In genomic region chr14:21264025-21264801, GRCh38 we compare ENCODE assay signal across 8 cellular contexts. TPM values are rescaled to one million over a fixed set of nuclear protein-coding genes. Genes with fewer than 3 reads are reported as not detected.
A peak's percentile ranks its signal among the peaks of the same experiment; 100 is the strongest.
DNase-seq lines count a peak whose midpoint lies in the region; ATAC-seq, FAIRE-seq and TF ChIP-seq lines count a peak whose summit lies in the region.

No MANE protein-coding gene starts in this region.

- intact Hi-C loops in OCI-LY7 (cut with micrococcal nuclease; ENCODE audit: unreplicated experiment) (no loop called here), left colon (cut with DNase I, micrococcal nuclease) (no loop called here)

- H2BK20ac ChIP-seq in H1 (ENCODE audit: low read length): no peak overlapping the region

- H2BK5ac ChIP-seq in H1 (ENCODE audit: low read depth, low read length): no peak overlapping the region

- CTCF ChIA-PET in activated CD4-positive, alpha-beta T cell treated with anti-CD3 and anti-CD28 coated beads, Interleukin-2, amount 10 ng/mL, durations not matched to agents 7 days and 5 days (lab: Charles Lee): interaction anchor here (0.6 to 1.9 kb wide), 4 partner anchors 10 to 62 kb away, joined by 3 to 5 read pairs (median 4); no protein-coding TSS in a partner anchor
- CTCF ChIA-PET in OCI-LY7 (lab: Charles Lee; ENCODE audit: unreplicated experiment): no interaction called here
- CTCF ChIA-PET in H1 (lab: Charles Lee; ENCODE audit: partially characterized antibody): interaction anchor here (0.8 to 1.6 kb wide), 5 partner anchors 7 to 83 kb away, joined by 3 to 5 read pairs (median 4); no protein-coding TSS in a partner anchor

- TF ChIP-seq RAD21 in H1 (IDR thresholded peaks at IDR 0.05 in 1 of 2, conservative IDR thresholded peaks at IDR 0.05 in 1 of 2; ENCODE audit: low read depth in 2 of 2, low read length in 2 of 2): no peak

- no peak overlapping the region for H2AFZ ChIP-seq in OCI-LY7 (ENCODE audit: low read length)
- no peak overlapping the region for H2AFZ ChIP-seq in H1 (ENCODE audit: low read length)

- H3K9me3 ChIP-seq in OCI-LY7 (ENCODE audit: low read length): no peaks in the 10 kb centered on the region
- H3K9me3 ChIP-seq in H1 (ENCODE audit: insufficient read depth in 2 of 2, low read depth in 1 of 2, low read length in 1 of 2): no peaks in the 10 kb centered on the region

- no peak overlapping the region for H2AK5ac ChIP-seq in H1 (ENCODE audit: low read depth, low read length)

- H2BK15ac ChIP-seq in H1 (ENCODE audit: low read length): no peak overlapping the region

- no peaks in the 10 kb centered on the region for H3K27me3 ChIP-seq in H1 (replicated peaks in 1 of 4; ENCODE audit: control insufficient read depth in 3 of 4, extremely low read depth in 1 of 4, insufficient read depth in 3 of 4, low read length in 3 of 4)

- no peak for TF ChIP-seq EP300 in H1 (IDR thresholded peaks at IDR 0.05; ENCODE audit: borderline replicate concordance in 1 of 2, low read depth in 2 of 2, low read length in 2 of 2)

- no peaks in the 10 kb centered on the region for H3K9me3 Mint-ChIP-seq in activated CD4-positive, alpha-beta T cell treated with anti-CD3 and anti-CD28 coated beads, Interleukin-2, amount 10 ng/mL, durations not matched to agents 7 days and 5 days
- no peaks in the 10 kb centered on the region for H3K9me3 Mint-ChIP-seq in progenitor cell of endocrine pancreas (ENCODE audit: low read depth)

- H3K4me1 ChIP-seq in OCI-LY7 (ENCODE audit: insufficient read depth, low read length, poor library complexity, severe bottlenecking) (peaks cover 55% of the 10 kb centered on the region), H1 (replicated peaks in 1 of 4; ENCODE audit: control insufficient read depth in 3 of 4, insufficient read depth in 4 of 4, low read length in 3 of 4) (peaks cover 3 to 7% (median 5%) of the 10 kb centered on the region in 4 experiments; a peak in 5 of 7 replicates)

- ATAC-seq in HG02763 (IDR thresholded peaks at IDR 0.05; ENCODE audit: unreplicated experiment): peak; percentile 55
- no peak for ATAC-seq in left colon

- H3K4me1 Mint-ChIP-seq in activated CD4-positive, alpha-beta T cell treated with anti-CD3 and anti-CD28 coated beads, Interleukin-2, amount 10 ng/mL, durations not matched to agents 7 days and 5 days: peaks cover 69% of the 10 kb centered on the region
- H3K4me1 Mint-ChIP-seq in progenitor cell of endocrine pancreas (ENCODE audit: low read depth): peaks cover 48% of the 10 kb centered on the region

- TF ChIP-seq POLR2A in H1 (IDR thresholded peaks at IDR 0.05; ENCODE audit: control extremely low read depth in 1 of 2, low read depth in 2 of 2, low read length in 2 of 2): no peak; a peak in 1 of 3 replicates

- no peak overlapping the region for H3K18ac ChIP-seq in H1 (ENCODE audit: extremely low read depth, low read length)

- H3K27ac Mint-ChIP-seq in activated CD4-positive, alpha-beta T cell treated with anti-CD3 and anti-CD28 coated beads, Interleukin-2, amount 10 ng/mL, durations not matched to agents 7 days and 5 days: peak overlapping the region; percentile 87
- peak overlapping the region; percentile 81 for H3K27ac Mint-ChIP-seq in progenitor cell of endocrine pancreas

- H4K8ac ChIP-seq in H1 (ENCODE audit: extremely low read depth, insufficient read depth, low read length): no peak overlapping the region

- POLR2A ChIA-PET in activated CD4-positive, alpha-beta T cell treated with anti-CD3 and anti-CD28 coated beads, Interleukin-2, amount 10 ng/mL, durations not matched to agents 7 days and 5 days (lab: Charles Lee): no interaction called here
- POLR2A ChIA-PET in OCI-LY7 (lab: Charles Lee): interaction anchor here (0.5 to 2.1 kb wide), 11 partner anchors 9 to 194 kb away, joined by 3 to 23 read pairs (median 4); partner anchors contain the start of gene RPGRIP1
- POLR2A ChIA-PET in H1 (lab: Charles Lee; ENCODE audit: partially characterized antibody): interaction anchor here (0.6 to 17.3 kb wide), 39 partner anchors 10 to 736 kb away, joined by 3 to 836 read pairs (median 5); partner anchors contain the start of genes ARHGEF40, METTL3 and SUPT16H

- H2BK120ac ChIP-seq in H1 (replicated peaks; ENCODE audit: low read depth, low read length): no peak overlapping the region

- TF ChIP-seq CTCF in OCI-LY7 (conservative IDR thresholded peaks at IDR 0.05; ENCODE audit: low read length) (no peak), H1 (IDR thresholded peaks at IDR 0.05; ENCODE audit: control extremely low read depth in 1 of 3, insufficient read depth in 1 of 3, low read depth in 1 of 3, low read length in 3 of 3) (no peak), progenitor cell of endocrine pancreas (IDR thresholded peaks at IDR 0.05; ENCODE audit: unreplicated experiment) (no peak)

- 75% methylated on average over 4 of the region's 4 CpGs; no CpG with 5 or more reads in 1 of the 2 experiments for WGBS in H1 (ENCODE audit: extremely low coverage in 1 of 2, insufficient coverage in 1 of 2, insufficient read length in 1 of 2, insufficient replicate concordance in 2 of 2, low coverage in 1 of 2, low lambda C conversion rate in 2 of 2, missing lambda C conversion rate in 1 of 2), 2 experiments

- no peaks in the 10 kb centered on the region for H3K27me3 Mint-ChIP-seq in activated CD4-positive, alpha-beta T cell treated with anti-CD3 and anti-CD28 coated beads, Interleukin-2, amount 10 ng/mL, durations not matched to agents 7 days and 5 days
- H3K27me3 Mint-ChIP-seq in progenitor cell of endocrine pancreas: no peaks in the 10 kb centered on the region

- H3K9me2 ChIP-seq in OCI-LY7 (ENCODE audit: insufficient read depth, low read length): no peaks in the 10 kb centered on the region

- peaks cover 84% of the 10 kb centered on the region for H3K36me3 Mint-ChIP-seq in activated CD4-positive, alpha-beta T cell treated with anti-CD3 and anti-CD28 coated beads, Interleukin-2, amount 10 ng/mL, durations not matched to agents 7 days and 5 days (ENCODE audit: low read depth)
- peaks cover 54% of the 10 kb centered on the region for H3K36me3 Mint-ChIP-seq in progenitor cell of endocrine pancreas (ENCODE audit: insufficient read depth)

- peak overlapping the region; percentile 95 for H3K4me3 ChIP-seq in OCI-LY7 (ENCODE audit: low read depth, low read length, poor library complexity, severe bottlenecking)
- peak overlapping the region in 2 of 4 experiments; percentile 7 to 99; a peak in 3 of 8 replicates for H3K4me3 ChIP-seq in H1 (ENCODE audit: extremely low read depth in 1 of 4, insufficient read depth in 2 of 4, low read depth in 3 of 4, low read length in 4 of 4)

- H3K79me2 ChIP-seq in OCI-LY7 (ENCODE audit: insufficient read depth, low read depth, low read length): peaks cover 100% of the 10 kb centered on the region
- H3K79me2 ChIP-seq in H1 (ENCODE audit: control insufficient read depth in 1 of 2, insufficient read depth in 2 of 2, low read length in 2 of 2): peaks cover 83 to 99% of the 10 kb centered on the region in 2 experiments

- H3K23ac ChIP-seq in H1 (ENCODE audit: insufficient read length): no peak overlapping the region

- H3K4me3 Mint-ChIP-seq in activated CD4-positive, alpha-beta T cell treated with anti-CD3 and anti-CD28 coated beads, Interleukin-2, amount 10 ng/mL, durations not matched to agents 7 days and 5 days: peak overlapping the region; percentile 100
- H3K4me3 Mint-ChIP-seq in progenitor cell of endocrine pancreas (ENCODE audit: low read depth): peak overlapping the region; percentile 100

- H3K23me2 ChIP-seq in H1 (ENCODE audit: low read depth, low read length): no peaks in the 10 kb centered on the region; the same call in 1 of the 2 replicates

- H3K4me2 ChIP-seq in OCI-LY7 (ENCODE audit: low read length): peak overlapping the region; percentile 89
- H3K4me2 ChIP-seq in H1 (ENCODE audit: insufficient read depth in 1 of 2, low read depth in 2 of 2, low read length in 2 of 2): peak overlapping the region; percentile 66 to 83

- peaks cover 80% of the 10 kb centered on the region for H4K20me1 ChIP-seq in OCI-LY7 (ENCODE audit: insufficient read depth, low read length)
- H4K20me1 ChIP-seq in H1 (replicated peaks in 1 of 2; ENCODE audit: control insufficient read depth in 1 of 2, insufficient read depth in 2 of 2, low read length in 2 of 2): peaks cover 48 to 60% of the 10 kb centered on the region in 2 experiments

- no peaks in the 10 kb centered on the region for H3K79me1 ChIP-seq in H1 (ENCODE audit: low read depth, low read length)

- peaks cover 98% of the 10 kb centered on the region for H3K36me3 ChIP-seq in OCI-LY7 (ENCODE audit: insufficient read depth, low read length)
- peaks cover 28 to 91% (median 63%) of the 10 kb centered on the region in 4 experiments for H3K36me3 ChIP-seq in H1 (ENCODE audit: control insufficient read depth in 2 of 4, insufficient read depth in 4 of 4, low read length in 3 of 4)

- H3K27ac ChIP-seq in OCI-LY7 (ENCODE audit: low read depth, low read length, poor library complexity, severe bottlenecking) (no peak overlapping the region), H1 (ENCODE audit: low read depth, low read length) (no peak overlapping the region)

- H3K14ac ChIP-seq in H1 (ENCODE audit: insufficient read length): no peak overlapping the region

- no peak overlapping the region for H4K91ac ChIP-seq in H1 (replicated peaks; ENCODE audit: insufficient read length, low read length)

- no peak overlapping the region for H4K5ac ChIP-seq in H1 (ENCODE audit: insufficient read length, low read depth, low read length)

- BruUV-seq in OCI-LY7 (replicated peaks; lab: Mats Ljungman, UMichigan): no TSS peak

- no peak overlapping the region for H3K4ac ChIP-seq in H1 (replicated peaks; ENCODE audit: insufficient read length, low read depth, low read length)

- no peak overlapping the region for H3K9ac ChIP-seq in H1 (replicated peaks in 1 of 4; ENCODE audit: extremely low read depth in 1 of 4, low read depth in 3 of 4, low read length in 3 of 4)

- DNase-seq in activated CD4-positive, alpha-beta T cell treated with anti-CD3 and anti-CD28 coated beads, Interleukin-2, amount 10 ng/mL, durations not matched to agents 7 days and 5 days: no peak
- no peak for DNase-seq in activated CD4-positive, alpha-beta T cell treated with anti-CD3 and anti-CD28 coated beads for 48 hours
- DNase-seq in OCI-LY7 (ENCODE audit: low spot score) (no peak), H1 (ENCODE audit: low read depth in 1 of 2, low spot score in 2 of 2) (no peak), progenitor cell of endocrine pancreas (ENCODE audit: low spot score, unreplicated experiment) (no peak), left colon (no peak), DMS79 (lab: John Stamatoyannopoulos, UW) (no peak)

- no peak overlapping the region for H3K56ac ChIP-seq in H1 (replicated peaks; ENCODE audit: insufficient read length, low read depth, low read length)

- FAIRE-seq in H1 (lab: Jason Lieb, UNC): no peak

- no peak overlapping the region for H2BK12ac ChIP-seq in H1 (ENCODE audit: low read depth, low read length)

RNA-seq across cellular contexts. Expression of gene HNRNPC, which starts 5.0 kb away (rescaled TPM):
- total RNA-seq in activated CD4-positive, alpha-beta T cell treated with anti-CD3 and anti-CD28 coated beads, Interleukin-2, amount 10 ng/mL, durations not matched to agents 7 days and 5 days: 100 to 1,000 TPM; 684 to 863 TPM
- total RNA-seq in OCI-LY7 (2014; rRNA removed; shearing (Covaris generic)): 887 and 1,000 TPM in 2 replicates
- total RNA-seq in OCI-LY7 (2022) (897 and 969 TPM in 2 replicates), progenitor cell of endocrine pancreas (676 and 690 TPM in 2 replicates), left colon (100 to 1,000 TPM; 251 to 271 TPM)
- total RNA-seq in H1 (2021; fragmentation: NEBNext Ultra II Directional; extraction: Animal tissue kit (Norgen Biotek cat#: 25700)): 1,203 and 1,207 TPM in 2 replicates
- 517 and 781 TPM in 2 replicates for polyA plus RNA-seq in H1 (2011; rRNA removed)
- polyA plus RNA-seq in H1 (2011; cell fraction: cytosol; rRNA removed): 991 TPM
- 525 TPM for polyA plus RNA-seq in H1 (2011; cell fraction: nucleus; rRNA removed)
- polyA plus RNA-seq in H1 (2012, experiment 1 of 2): 1,009 to 1,132 TPM (median 1,111 TPM) in 4 replicates
- 778 TPM for polyA plus RNA-seq in H1 (2012, experiment 2 of 2)
- 1,012 TPM for polyA plus RNA-seq in H1 (2013, experiment 1 of 2)
- polyA plus RNA-seq in H1 (2013, experiment 2 of 2): 1,024 TPM
- polyA minus RNA-seq in H1 (2011; rRNA and poly(A)+ RNA removed): 1,077 and 1,234 TPM in 2 replicates
- 399 TPM for polyA minus RNA-seq in H1 (2011; cell fraction: cytosol; rRNA and poly(A)+ RNA removed)
- 779 TPM for polyA minus RNA-seq in H1 (2011; cell fraction: nucleus; rRNA and poly(A)+ RNA removed)

RNA-seq across cellular contexts. Expression of gene RPGRIP1, which starts 15.7 kb away (rescaled TPM):
- total RNA-seq in activated CD4-positive, alpha-beta T cell treated with anti-CD3 and anti-CD28 coated beads, Interleukin-2, amount 10 ng/mL, durations not matched to agents 7 days and 5 days: not detected
- total RNA-seq in OCI-LY7 (2014; rRNA removed; shearing (Covaris generic)): 0.13 TPM in 1 of 2 replicates, not detected in the other
- total RNA-seq in OCI-LY7 (2022) (0.39 and 0.51 TPM in 2 replicates), progenitor cell of endocrine pancreas (0.19 and 0.58 TPM in 2 replicates), left colon (under 1 TPM in 1 of 2 donors, not detected in 1; 0.17 TPM)
- 0.63 and 0.65 TPM in 2 replicates for total RNA-seq in H1 (2021; fragmentation: NEBNext Ultra II Directional; extraction: Animal tissue kit (Norgen Biotek cat#: 25700))
- 0.35 and 0.36 TPM in 2 replicates for polyA plus RNA-seq in H1 (2011; rRNA removed)
- polyA plus RNA-seq in H1 (2011; cell fraction: cytosol; rRNA removed): 0.72 TPM
- polyA plus RNA-seq in H1 (2011; cell fraction: nucleus; rRNA removed): 2.9 TPM
- polyA plus RNA-seq in H1 (2012, experiment 1 of 2): 0.42 to 1.3 TPM (median 0.80 TPM) in 4 replicates
- not detected for polyA plus RNA-seq in H1 (2012, experiment 2 of 2)
- 0.41 TPM for polyA plus RNA-seq in H1 (2013, experiment 1 of 2)
- 0.57 TPM for polyA plus RNA-seq in H1 (2013, experiment 2 of 2)
- 0.39 and 0.73 TPM in 2 replicates for polyA minus RNA-seq in H1 (2011; rRNA and poly(A)+ RNA removed)
- 0.66 TPM for polyA minus RNA-seq in H1 (2011; cell fraction: cytosol; rRNA and poly(A)+ RNA removed)
- 1.4 TPM for polyA minus RNA-seq in H1 (2011; cell fraction: nucleus; rRNA and poly(A)+ RNA removed)
